In the genomic region with DNA sequence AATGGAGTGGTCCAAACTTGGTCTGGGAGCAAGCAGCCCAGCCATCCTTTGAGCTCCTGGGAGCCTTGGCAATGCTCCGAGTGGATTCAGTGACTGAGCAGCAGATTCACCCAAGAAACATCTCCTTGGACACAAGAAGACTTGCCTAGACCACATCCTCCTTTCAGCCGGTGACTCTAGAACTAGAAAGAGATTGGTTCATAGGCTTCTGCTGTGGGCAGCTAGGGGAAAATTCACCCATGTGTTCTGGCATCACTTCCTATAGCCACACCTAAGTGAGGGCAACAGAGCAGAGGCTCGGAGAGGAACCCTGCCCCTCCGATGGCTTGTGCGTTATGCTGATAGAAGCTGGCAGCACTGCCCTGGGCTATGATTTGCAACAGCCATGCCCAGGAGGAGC, we compare ENCODE assay signal across 1 cellular context.
TF ChIP-seq lines count a peak whose summit lies in the region.

No MANE protein-coding gene starts in this region.

TF ChIP-seq in K562, 482 proteins besides CTCF, POLR2A, EP300 and RAD21:
- TF ChIP-seq NFIC (IDR thresholded peaks at IDR 0.05) (no peak), STAT5A (IDR thresholded peaks at IDR 0.05; ENCODE audit: borderline replicate concordance, low read length) (no peak), ARNT (IDR thresholded peaks at IDR 0.05) (no peak), ATF1 (CRISPR knock-in tag; IDR thresholded peaks at IDR 0.05) (no peak), ATF1 (tag; IDR thresholded peaks at IDR 0.05) (no peak), NRF1 (conservative IDR thresholded peaks at IDR 0.05 in 1 of 2, IDR thresholded peaks at IDR 0.05 in 1 of 2) (no peak), ZNF212 (CRISPR knock-in tag; IDR thresholded peaks at IDR 0.05) (no peak), DPF2 (IDR thresholded peaks at IDR 0.05) (no peak), MAFF (IDR thresholded peaks at IDR 0.05; ENCODE audit: low read length) (no peak), SREBF2 (CRISPR knock-in tag; IDR thresholded peaks at IDR 0.05) (no peak), ZNF324 (CRISPR knock-in tag; IDR thresholded peaks at IDR 0.05) (no peak), ZNF445 (CRISPR knock-in tag; IDR thresholded peaks at IDR 0.05; ENCODE audit: low read depth) (no peak)
- TF ChIP-seq, protein P1, sequence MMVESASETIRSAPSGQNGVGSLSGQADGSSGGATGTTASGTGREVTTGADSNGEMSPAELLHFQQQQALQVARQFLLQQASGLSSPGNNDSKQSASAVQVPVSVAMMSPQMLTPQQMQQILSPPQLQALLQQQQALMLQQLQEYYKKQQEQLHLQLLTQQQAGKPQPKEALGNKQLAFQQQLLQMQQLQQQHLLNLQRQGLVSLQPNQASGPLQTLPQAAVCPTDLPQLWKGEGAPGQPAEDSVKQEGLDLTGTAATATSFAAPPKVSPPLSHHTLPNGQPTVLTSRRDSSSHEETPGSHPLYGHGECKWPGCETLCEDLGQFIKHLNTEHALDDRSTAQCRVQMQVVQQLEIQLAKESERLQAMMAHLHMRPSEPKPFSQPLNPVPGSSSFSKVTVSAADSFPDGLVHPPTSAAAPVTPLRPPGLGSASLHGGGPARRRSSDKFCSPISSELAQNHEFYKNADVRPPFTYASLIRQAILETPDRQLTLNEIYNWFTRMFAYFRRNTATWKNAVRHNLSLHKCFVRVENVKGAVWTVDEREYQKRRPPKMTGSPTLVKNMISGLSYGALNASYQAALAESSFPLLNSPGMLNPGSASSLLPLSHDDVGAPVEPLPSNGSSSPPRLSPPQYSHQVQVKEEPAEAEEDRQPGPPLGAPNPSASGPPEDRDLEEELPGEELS (CRISPR knock-in tag; IDR thresholded peaks at IDR 0.05; ENCODE audit: borderline replicate concordance), result no peak
- TF ChIP-seq, protein P2, sequence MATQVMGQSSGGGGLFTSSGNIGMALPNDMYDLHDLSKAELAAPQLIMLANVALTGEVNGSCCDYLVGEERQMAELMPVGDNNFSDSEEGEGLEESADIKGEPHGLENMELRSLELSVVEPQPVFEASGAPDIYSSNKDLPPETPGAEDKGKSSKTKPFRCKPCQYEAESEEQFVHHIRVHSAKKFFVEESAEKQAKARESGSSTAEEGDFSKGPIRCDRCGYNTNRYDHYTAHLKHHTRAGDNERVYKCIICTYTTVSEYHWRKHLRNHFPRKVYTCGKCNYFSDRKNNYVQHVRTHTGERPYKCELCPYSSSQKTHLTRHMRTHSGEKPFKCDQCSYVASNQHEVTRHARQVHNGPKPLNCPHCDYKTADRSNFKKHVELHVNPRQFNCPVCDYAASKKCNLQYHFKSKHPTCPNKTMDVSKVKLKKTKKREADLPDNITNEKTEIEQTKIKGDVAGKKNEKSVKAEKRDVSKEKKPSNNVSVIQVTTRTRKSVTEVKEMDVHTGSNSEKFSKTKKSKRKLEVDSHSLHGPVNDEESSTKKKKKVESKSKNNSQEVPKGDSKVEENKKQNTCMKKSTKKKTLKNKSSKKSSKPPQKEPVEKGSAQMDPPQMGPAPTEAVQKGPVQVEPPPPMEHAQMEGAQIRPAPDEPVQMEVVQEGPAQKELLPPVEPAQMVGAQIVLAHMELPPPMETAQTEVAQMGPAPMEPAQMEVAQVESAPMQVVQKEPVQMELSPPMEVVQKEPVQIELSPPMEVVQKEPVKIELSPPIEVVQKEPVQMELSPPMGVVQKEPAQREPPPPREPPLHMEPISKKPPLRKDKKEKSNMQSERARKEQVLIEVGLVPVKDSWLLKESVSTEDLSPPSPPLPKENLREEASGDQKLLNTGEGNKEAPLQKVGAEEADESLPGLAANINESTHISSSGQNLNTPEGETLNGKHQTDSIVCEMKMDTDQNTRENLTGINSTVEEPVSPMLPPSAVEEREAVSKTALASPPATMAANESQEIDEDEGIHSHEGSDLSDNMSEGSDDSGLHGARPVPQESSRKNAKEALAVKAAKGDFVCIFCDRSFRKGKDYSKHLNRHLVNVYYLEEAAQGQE (CRISPR knock-in tag; IDR thresholded peaks at IDR 0.05; ENCODE audit: low read depth), result no peak
- TF ChIP-seq, protein P3, sequence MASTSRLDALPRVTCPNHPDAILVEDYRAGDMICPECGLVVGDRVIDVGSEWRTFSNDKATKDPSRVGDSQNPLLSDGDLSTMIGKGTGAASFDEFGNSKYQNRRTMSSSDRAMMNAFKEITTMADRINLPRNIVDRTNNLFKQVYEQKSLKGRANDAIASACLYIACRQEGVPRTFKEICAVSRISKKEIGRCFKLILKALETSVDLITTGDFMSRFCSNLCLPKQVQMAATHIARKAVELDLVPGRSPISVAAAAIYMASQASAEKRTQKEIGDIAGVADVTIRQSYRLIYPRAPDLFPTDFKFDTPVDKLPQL (IDR thresholded peaks at IDR 0.05; ENCODE audit: extremely low read depth, insufficient read length), result no peak
